8 cellular contexts compared by ENCODE assay signal in the genomic region with DNA sequence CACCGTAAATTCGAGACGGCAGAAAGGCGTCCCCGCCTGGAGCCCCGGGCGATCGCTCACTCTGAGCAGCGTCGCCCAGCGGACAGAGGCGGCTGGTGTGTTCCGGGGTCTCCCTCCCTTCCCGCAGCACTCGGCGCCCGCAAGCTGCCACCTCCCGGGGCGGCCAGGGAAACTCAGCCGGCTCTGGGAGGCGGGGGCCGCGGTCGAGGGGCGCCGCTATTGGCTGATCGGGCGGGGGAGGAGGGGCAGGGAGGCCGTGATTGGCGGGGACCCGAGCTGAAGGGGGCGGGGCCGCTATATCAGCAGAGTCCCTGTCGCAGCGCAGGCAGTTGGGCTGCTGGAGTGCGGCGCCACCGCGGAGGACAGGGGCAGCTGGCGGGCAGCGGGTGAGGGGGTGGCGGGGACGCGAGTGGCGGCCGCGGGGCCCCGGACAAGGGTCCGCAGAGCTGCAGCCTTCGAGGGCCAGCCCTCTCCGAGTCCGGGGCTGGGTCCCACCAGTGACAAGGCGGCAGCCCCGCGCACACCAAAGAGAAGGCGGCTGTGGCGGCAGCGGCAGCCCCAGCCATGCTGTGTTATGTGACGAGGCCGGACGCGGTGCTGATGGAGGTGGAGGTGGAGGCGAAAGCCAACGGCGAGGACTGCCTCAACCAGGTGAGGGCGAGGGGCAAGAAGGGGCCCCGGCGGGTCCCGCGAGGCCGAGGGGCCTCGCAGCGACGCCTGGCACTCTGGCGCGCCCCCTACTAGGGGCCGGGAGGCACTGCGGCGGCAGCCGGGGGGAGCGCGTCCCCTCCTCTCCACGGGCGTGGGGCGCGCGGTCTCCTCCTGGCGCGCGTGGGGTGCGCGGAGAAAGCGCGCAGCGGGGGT. TPM values are rescaled to one million over a fixed set of nuclear protein-coding genes. Genes with fewer than 3 reads are reported as not detected.
A peak's percentile ranks its signal among the peaks of the same experiment; 100 is the strongest.
DNase-seq lines count a peak whose midpoint lies in the region; ATAC-seq and TF ChIP-seq lines count a peak whose summit lies in the region.

A gene (plus strand): TSS at position 328 of the 864 bp plus-strand sequence. CDS start 237 bp downstream, at position 565.

- H3K36me3 ChIP-seq in BJ (ENCODE audit: control insufficient read depth, insufficient read depth, low read length) (no peaks in the 10 kb centered on the region), kidney epithelial cell (ENCODE audit: control insufficient read depth, insufficient read depth, low read length) (no peaks in the 10 kb centered on the region)

- CTCF ChIA-PET in BJ (lab: Yijun Ruan, JAX), result interaction anchor here (0.7 to 3.8 kb wide), 18 partner anchors 10 to 438 kb away, joined by 3 to 18 read pairs (median 3); no protein-coding TSS in a partner anchor

- DNase-seq in BJ (ENCODE audit: low read depth) (no peak), GM19238 (ENCODE audit: insufficient read length, low spot score) (peak; percentile 90), NCI-H510A (lab: John Stamatoyannopoulos, UW) (peak; percentile 89), cerebellum (ENCODE audit: low spot score) (peak; percentile 96), kidney epithelial cell (ENCODE audit: low read depth) (peak; percentile 54)
- DNase-seq in activated CD4-positive, alpha-beta T cell treated with anti-CD3 and anti-CD28 coated beads for 1 hour, result peak; percentile 97
- peak; percentile 98 for DNase-seq in stimulated activated CD4-positive, alpha-beta T cell treated with anti-CD3 and anti-CD28 coated beads, Interleukin-15, amount 100 ng/mL, for 24 hours

- TF ChIP-seq CTCF in BJ (IDR thresholded peaks at IDR 0.05; ENCODE audit: insufficient read depth, low read depth, low read length), result peak; percentile 61
- peak; percentile 81 for TF ChIP-seq CTCF in kidney epithelial cell (IDR thresholded peaks at IDR 0.05; ENCODE audit: insufficient read depth, low read length, poor library complexity, severe bottlenecking)

- peaks cover 27% of the 10 kb centered on the region for H3K27me3 ChIP-seq in BJ (ENCODE audit: control insufficient read depth, insufficient read depth, low read length)
- no peaks in the 10 kb centered on the region for H3K27me3 ChIP-seq in kidney epithelial cell (ENCODE audit: control insufficient read depth, insufficient read depth, low read length)

- POLR2A ChIA-PET in BJ (lab: Charles Lee), result interaction anchor here (0.7 kb wide), 2 partner anchors 21 to 29 kb away, joined by 4 to 10 read pairs; no protein-coding TSS in a partner anchor

- H3K4me3 ChIP-seq in BJ (ENCODE audit: low read depth, low read length) (peak within 1 kb of the TSS; percentile 84), kidney epithelial cell (ENCODE audit: low read depth, low read length) (peak within 1 kb of the TSS; percentile 91)

- peak; percentile 81 for ATAC-seq in HG03439 (IDR thresholded peaks at IDR 0.05; ENCODE audit: unreplicated experiment)

RNA-seq across cellular contexts. Expression of the gene that starts here (rescaled TPM):
- 5.0 and 6.5 TPM in 2 replicates for polyA plus RNA-seq in BJ (2011; rRNA removed)
- 5.1 and 6.1 TPM in 2 replicates for polyA minus RNA-seq in BJ (2011; rRNA and poly(A)+ RNA removed)
- 13.0 TPM for total RNA-seq in cerebellum
- total RNA-seq in kidney epithelial cell, result 3.1 and 5.2 TPM in 2 replicates
